1 cellular context compared by ENCODE assay signal in genomic region chr10:5935628-5936027, GRCh38.
TF ChIP-seq lines count a peak whose summit lies in the region.

No MANE protein-coding gene starts in this region.

TF ChIP-seq in K562, 482 proteins besides CTCF, POLR2A, EP300 and RAD21:
- TF ChIP-seq ZNF561 (CRISPR knock-in tag; conservative IDR thresholded peaks at IDR 0.05) (no peak), E2F8 (IDR thresholded peaks at IDR 0.05; ENCODE audit: low read depth, partially characterized antibody) (no peak), HMG20B (CRISPR knock-in tag; IDR thresholded peaks at IDR 0.05) (no peak), WHSC1 (IDR thresholded peaks at IDR 0.05; ENCODE audit: low read length) (peak; percentile 56), ZNF280B (CRISPR knock-in tag; IDR thresholded peaks at IDR 0.05) (no peak), TFAM (CRISPR knock-in tag; conservative IDR thresholded peaks at IDR 0.05) (no peak)
